Comparison of ENCODE assay signal across 8 cellular contexts in genomic region chr3:100254168-100254777, GRCh38.
DNase-seq lines count a peak whose midpoint lies in the region; ATAC-seq and TF ChIP-seq lines count a peak whose summit lies in the region.

No MANE protein-coding gene starts in this region.

- H3K4me3 Mint-ChIP-seq in stimulated activated naive B cell treated with anti-CD40 and anti-IgM and Interleukin-4, amounts not matched to agents 10 μg/mL and 1 μg/mL and 100 μg/mL, for 72 hours: no peak overlapping the region

- H3K36me3 Mint-ChIP-seq in stimulated activated naive B cell treated with anti-CD40 and anti-IgM and Interleukin-4, amounts not matched to agents 10 μg/mL and 1 μg/mL and 100 μg/mL, for 72 hours: no peaks in the 10 kb centered on the region

- POLR2A ChIA-PET in RWPE1 (lab: Yijun Ruan, JAX; ENCODE audit: low non-redundant PET): no interaction called here

- no peaks in the 10 kb centered on the region for H3K4me1 Mint-ChIP-seq in stimulated activated naive B cell treated with anti-CD40 and anti-IgM and Interleukin-4, amounts not matched to agents 10 μg/mL and 1 μg/mL and 100 μg/mL, for 72 hours

- peak; percentile 29 for DNase-seq in DMS114 treated with DMSO at 0.1 percent for 48 hours (lab: John Stamatoyannopoulos, UW; ENCODE audit: unreplicated experiment)
- peak; percentile 47 for DNase-seq in RWPE1 (ENCODE audit: low spot score)
- DNase-seq in caudate nucleus (lab: John Stamatoyannopoulos, UW): peak in 39 of 61 donors; percentile 1 to 58 (median 8)
- DNase-seq in kidney tubule cell (ENCODE audit: low spot score): peak; percentile 70
- peak; percentile 17 for DNase-seq in stimulated activated naive B cell treated with anti-CD40 and anti-IgM and Interleukin-4, amounts not matched to agents 10 μg/mL and 1 μg/mL and 100 μg/mL, for 72 hours

- CTCF ChIA-PET in RWPE1 (lab: Yijun Ruan, JAX): interaction anchor here (0.5 to 1.2 kb wide), 21 partner anchors 8 to 430 kb away, joined by 3 to 18 read pairs (median 4); no protein-coding TSS in a partner anchor

- H3K9me3 Mint-ChIP-seq in stimulated activated naive B cell treated with anti-CD40 and anti-IgM and Interleukin-4, amounts not matched to agents 10 μg/mL and 1 μg/mL and 100 μg/mL, for 72 hours: no peaks in the 10 kb centered on the region

- no peak overlapping the region for H3K27ac Mint-ChIP-seq in stimulated activated naive B cell treated with anti-CD40 and anti-IgM and Interleukin-4, amounts not matched to agents 10 μg/mL and 1 μg/mL and 100 μg/mL, for 72 hours

- peak; percentile 87 for TF ChIP-seq CTCF in LNCAP (IDR thresholded peaks at IDR 0.05)
- peak; percentile 77 for TF ChIP-seq CTCF in RWPE1 (conservative IDR thresholded peaks at IDR 0.05; ENCODE audit: low read depth)

- H3K27ac ChIP-seq in RWPE1 (no peak overlapping the region), caudate nucleus (ENCODE audit: low read depth, low read length) (no peak overlapping the region)

- ATAC-seq in GM19438 (IDR thresholded peaks at IDR 0.05; ENCODE audit: low read depth, unreplicated experiment): peak; percentile 81
- peak; percentile 84 to 88 for ATAC-seq in stimulated activated naive B cell treated with anti-CD40 and anti-IgM and Interleukin-4, amounts not matched to agents 10 μg/mL and 1 μg/mL and 100 μg/mL, for 72 hours (replicated peaks)
- no peak for ATAC-seq in HG03460 (IDR thresholded peaks at IDR 0.05; ENCODE audit: unreplicated experiment)

- no peaks in the 10 kb centered on the region for H3K27me3 Mint-ChIP-seq in stimulated activated naive B cell treated with anti-CD40 and anti-IgM and Interleukin-4, amounts not matched to agents 10 μg/mL and 1 μg/mL and 100 μg/mL, for 72 hours

Comparison
In these comparisons a context has a peak if more than half of its experiments do, and no peak if none do; other contexts are left out.
1. DNase-seq: peak in every context shown above with its lines; median percentile 70 in kidney tubule cell; 47 in RWPE1; 29 in DMS114 treated with DMSO at 0.1 percent for 48 hours; 17 in stimulated activated naive B cell treated with anti-CD40 and anti-IgM and Interleukin-4, amounts not matched to agents 10 μg/mL and 1 μg/mL and 100 μg/mL, for 72 hours; 8 in caudate nucleus.